ENCODE assay signal across 1 cellular context in the genomic region with DNA sequence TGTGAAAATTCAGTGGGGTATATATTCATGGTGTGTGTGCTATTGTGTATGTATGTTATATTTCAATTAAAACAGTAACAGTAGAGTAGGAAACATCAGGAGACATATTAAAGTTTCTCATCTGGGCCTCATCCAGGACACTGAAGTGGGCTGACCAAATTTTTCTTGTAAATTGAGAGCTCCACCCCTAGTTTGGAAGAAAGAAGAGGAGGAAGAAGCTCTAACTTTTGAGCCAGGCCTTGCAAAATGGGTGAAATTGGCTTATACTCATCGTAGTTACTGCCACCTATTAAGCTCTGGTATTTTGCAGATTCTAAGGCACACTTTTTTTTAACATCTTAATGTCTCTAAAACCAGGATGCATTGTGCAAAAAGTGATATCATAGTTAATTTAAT.
TF ChIP-seq lines count a peak whose summit lies in the region.

No MANE protein-coding gene starts in this region.

TF ChIP-seq in HCT116, 20 proteins besides CTCF, POLR2A, EP300 and RAD21:
- TF ChIP-seq, protein P1, sequence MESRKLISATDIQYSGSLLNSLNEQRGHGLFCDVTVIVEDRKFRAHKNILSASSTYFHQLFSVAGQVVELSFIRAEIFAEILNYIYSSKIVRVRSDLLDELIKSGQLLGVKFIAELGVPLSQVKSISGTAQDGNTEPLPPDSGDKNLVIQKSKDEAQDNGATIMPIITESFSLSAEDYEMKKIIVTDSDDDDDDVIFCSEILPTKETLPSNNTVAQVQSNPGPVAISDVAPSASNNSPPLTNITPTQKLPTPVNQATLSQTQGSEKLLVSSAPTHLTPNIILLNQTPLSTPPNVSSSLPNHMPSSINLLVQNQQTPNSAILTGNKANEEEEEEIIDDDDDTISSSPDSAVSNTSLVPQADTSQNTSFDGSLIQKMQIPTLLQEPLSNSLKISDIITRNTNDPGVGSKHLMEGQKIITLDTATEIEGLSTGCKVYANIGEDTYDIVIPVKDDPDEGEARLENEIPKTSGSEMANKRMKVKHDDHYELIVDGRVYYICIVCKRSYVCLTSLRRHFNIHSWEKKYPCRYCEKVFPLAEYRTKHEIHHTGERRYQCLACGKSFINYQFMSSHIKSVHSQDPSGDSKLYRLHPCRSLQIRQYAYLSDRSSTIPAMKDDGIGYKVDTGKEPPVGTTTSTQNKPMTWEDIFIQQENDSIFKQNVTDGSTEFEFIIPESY (IDR thresholded peaks at IDR 0.05; ENCODE audit: extremely low read depth, insufficient replicate concordance, low read length): no peak
- no peak for TF ChIP-seq FOSL1 (IDR thresholded peaks at IDR 0.05; ENCODE audit: low read depth)
- TF ChIP-seq YY1 (IDR thresholded peaks at IDR 0.05; ENCODE audit: extremely low read depth, insufficient replicate concordance, low read depth, low read length): no peak
- TF ChIP-seq EZH2 (IDR thresholded peaks at IDR 0.05): no peak
- TF ChIP-seq, protein P2, sequence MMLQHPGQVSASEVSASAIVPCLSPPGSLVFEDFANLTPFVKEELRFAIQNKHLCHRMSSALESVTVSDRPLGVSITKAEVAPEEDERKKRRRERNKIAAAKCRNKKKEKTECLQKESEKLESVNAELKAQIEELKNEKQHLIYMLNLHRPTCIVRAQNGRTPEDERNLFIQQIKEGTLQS (IDR thresholded peaks at IDR 0.05): no peak
- no peak for TF ChIP-seq POLR2AphosphoS5 (IDR thresholded peaks at IDR 0.05; ENCODE audit: low read depth, low read length)
- TF ChIP-seq SRF (IDR thresholded peaks at IDR 0.05; ENCODE audit: low read depth): no peak
- TF ChIP-seq, protein P3, sequence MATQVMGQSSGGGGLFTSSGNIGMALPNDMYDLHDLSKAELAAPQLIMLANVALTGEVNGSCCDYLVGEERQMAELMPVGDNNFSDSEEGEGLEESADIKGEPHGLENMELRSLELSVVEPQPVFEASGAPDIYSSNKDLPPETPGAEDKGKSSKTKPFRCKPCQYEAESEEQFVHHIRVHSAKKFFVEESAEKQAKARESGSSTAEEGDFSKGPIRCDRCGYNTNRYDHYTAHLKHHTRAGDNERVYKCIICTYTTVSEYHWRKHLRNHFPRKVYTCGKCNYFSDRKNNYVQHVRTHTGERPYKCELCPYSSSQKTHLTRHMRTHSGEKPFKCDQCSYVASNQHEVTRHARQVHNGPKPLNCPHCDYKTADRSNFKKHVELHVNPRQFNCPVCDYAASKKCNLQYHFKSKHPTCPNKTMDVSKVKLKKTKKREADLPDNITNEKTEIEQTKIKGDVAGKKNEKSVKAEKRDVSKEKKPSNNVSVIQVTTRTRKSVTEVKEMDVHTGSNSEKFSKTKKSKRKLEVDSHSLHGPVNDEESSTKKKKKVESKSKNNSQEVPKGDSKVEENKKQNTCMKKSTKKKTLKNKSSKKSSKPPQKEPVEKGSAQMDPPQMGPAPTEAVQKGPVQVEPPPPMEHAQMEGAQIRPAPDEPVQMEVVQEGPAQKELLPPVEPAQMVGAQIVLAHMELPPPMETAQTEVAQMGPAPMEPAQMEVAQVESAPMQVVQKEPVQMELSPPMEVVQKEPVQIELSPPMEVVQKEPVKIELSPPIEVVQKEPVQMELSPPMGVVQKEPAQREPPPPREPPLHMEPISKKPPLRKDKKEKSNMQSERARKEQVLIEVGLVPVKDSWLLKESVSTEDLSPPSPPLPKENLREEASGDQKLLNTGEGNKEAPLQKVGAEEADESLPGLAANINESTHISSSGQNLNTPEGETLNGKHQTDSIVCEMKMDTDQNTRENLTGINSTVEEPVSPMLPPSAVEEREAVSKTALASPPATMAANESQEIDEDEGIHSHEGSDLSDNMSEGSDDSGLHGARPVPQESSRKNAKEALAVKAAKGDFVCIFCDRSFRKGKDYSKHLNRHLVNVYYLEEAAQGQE (IDR thresholded peaks at IDR 0.05; ENCODE audit: low read depth): no peak
- TF ChIP-seq ZNF274 (IDR thresholded peaks at IDR 0.05; ENCODE audit: low read depth, low read length): no peak
- TF ChIP-seq CEBPB (IDR thresholded peaks at IDR 0.05; ENCODE audit: low read depth): no peak
- TF ChIP-seq TCF7L2 (IDR thresholded peaks at IDR 0.05; ENCODE audit: borderline replicate concordance, extremely low read depth, insufficient read depth, insufficient read length): no peak
- TF ChIP-seq ELF1 (IDR thresholded peaks at IDR 0.05; ENCODE audit: borderline replicate concordance, low read depth): no peak
- no peak for TF ChIP-seq CBX3 (IDR thresholded peaks at IDR 0.05; ENCODE audit: low read depth)
- TF ChIP-seq JUND (IDR thresholded peaks at IDR 0.05): no peak
- TF ChIP-seq SP1 (IDR thresholded peaks at IDR 0.05; ENCODE audit: low read depth): no peak
- TF ChIP-seq EGR1 (IDR thresholded peaks at IDR 0.05; ENCODE audit: low read depth): no peak
- TF ChIP-seq ZFX (IDR thresholded peaks at IDR 0.05): no peak
- TF ChIP-seq SIN3A (IDR thresholded peaks at IDR 0.05; ENCODE audit: low read depth): no peak
- TF ChIP-seq EZH2phosphoT487 (IDR thresholded peaks at IDR 0.05; ENCODE audit: borderline replicate concordance): no peak
- TF ChIP-seq, protein P4, sequence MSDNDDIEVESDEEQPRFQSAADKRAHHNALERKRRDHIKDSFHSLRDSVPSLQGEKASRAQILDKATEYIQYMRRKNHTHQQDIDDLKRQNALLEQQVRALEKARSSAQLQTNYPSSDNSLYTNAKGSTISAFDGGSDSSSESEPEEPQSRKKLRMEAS (IDR thresholded peaks at IDR 0.05): no peak
